Comparison of ENCODE assay signal across 14 cellular contexts in genomic region chr2:100423631-100424030, GRCh38. TPM values are rescaled to one million over a fixed set of nuclear protein-coding genes. Genes with fewer than 3 reads are reported as not detected.
A peak's percentile ranks its signal among the peaks of the same experiment; 100 is the strongest.
DNase-seq lines count a peak whose midpoint lies in the region; ATAC-seq and TF ChIP-seq lines count a peak whose summit lies in the region.
"Had no signal": no experiment of that assay in that cellular context is flagged by ENCODE, and none has a peak within 500 bp of the region (broad histone marks: within the 10 kb centered on the region; RNA-seq: fewer than 3 reads in every experiment).

No MANE protein-coding gene starts in this region.

- no peaks in the 10 kb centered on the region for H3K9me3 Mint-ChIP-seq in activated naive CD4-positive, alpha-beta T cell treated with anti-CD3 and anti-CD28 coated beads for 36 hours

- no peaks in the 10 kb centered on the region for H3K27me3 Mint-ChIP-seq in activated naive CD4-positive, alpha-beta T cell treated with anti-CD3 and anti-CD28 coated beads for 36 hours (ENCODE audit: low read depth)

- ATAC-seq in SK-N-SH treated with all-trans-retinoic acid at 6 μM for 48 hours, result peak; percentile 53
- no peak for ATAC-seq in HG03175 (IDR thresholded peaks at IDR 0.05; ENCODE audit: unreplicated experiment)
- ATAC-seq: A549, K562 had no signal

- no peaks in the 10 kb centered on the region for H3K36me3 Mint-ChIP-seq in activated naive CD4-positive, alpha-beta T cell treated with anti-CD3 and anti-CD28 coated beads for 36 hours (ENCODE audit: low read depth)
- H3K36me3 Mint-ChIP-seq: CD4-positive, CD25-positive, alpha-beta regulatory T cell had no signal

- H3K27ac Mint-ChIP-seq in activated naive CD4-positive, alpha-beta T cell treated with anti-CD3 and anti-CD28 coated beads for 36 hours, result no peak overlapping the region
- H3K27ac Mint-ChIP-seq: CD4-positive, CD25-positive, alpha-beta regulatory T cell; H9 had no signal

- H3K4me3 Mint-ChIP-seq in activated naive CD4-positive, alpha-beta T cell treated with anti-CD3 and anti-CD28 coated beads for 36 hours, result no peak overlapping the region
- H3K4me3 Mint-ChIP-seq: CD4-positive, CD25-positive, alpha-beta regulatory T cell had no signal

- intact Hi-C loops in activated naive CD4-positive, alpha-beta T cell treated with anti-CD3 and anti-CD28 coated beads for 36 hours (cut with micrococcal nuclease), result no loop called here

- peak; percentile 26 for DNase-seq in EL
- peak; percentile 3 for DNase-seq in fibroblast of gingiva (ENCODE audit: low read depth)
- no peak for DNase-seq in NCI-H1694 (lab: John Stamatoyannopoulos, UW)
- no peak for DNase-seq in activated naive CD4-positive, alpha-beta T cell treated with anti-CD3 and anti-CD28 coated beads for 36 hours
- no peak for DNase-seq in activated T-cell treated with anti-CD3 and anti-CD28 coated beads, Interleukin-2, amount 50 U/mL, for 1 hour
- DNase-seq: AML-193; CD4-positive, CD25-positive, alpha-beta regulatory T cell; GOT3; H9 had no signal

- CTCF ChIA-PET in activated naive CD4-positive, alpha-beta T cell treated with anti-CD3 and anti-CD28 coated beads for 36 hours (lab: Charles Lee), result interaction anchor here (0.6 kb wide), 1 partner anchor 1346 kb away, joined by 3 read pairs; no protein-coding TSS in a partner anchor

- peaks cover 5% of the 10 kb centered on the region for H3K4me1 Mint-ChIP-seq in activated naive CD4-positive, alpha-beta T cell treated with anti-CD3 and anti-CD28 coated beads for 36 hours (ENCODE audit: low read depth)

TF ChIP-seq in SK-N-SH treated with all-trans-retinoic acid at 6 μM for 48 hours, 23 proteins besides CTCF, POLR2A, EP300 and RAD21:
- TF ChIP-seq BACH2 (CRISPR knock-in tag; IDR thresholded peaks at IDR 0.05; ENCODE audit: borderline replicate concordance) (no peak), TCF4 (CRISPR knock-in tag; IDR thresholded peaks at IDR 0.05; ENCODE audit: borderline replicate concordance) (no peak), ZNF8 (CRISPR knock-in tag; IDR thresholded peaks at IDR 0.05) (no peak), RARB (CRISPR knock-in tag; IDR thresholded peaks at IDR 0.05) (no peak), ESRRG (CRISPR knock-in tag; IDR thresholded peaks at IDR 0.05) (no peak), TSHZ2 (CRISPR knock-in tag; IDR thresholded peaks at IDR 0.05) (no peak), ZNF565 (CRISPR knock-in tag; conservative IDR thresholded peaks at IDR 0.05; ENCODE audit: low read depth) (no peak), SNAI2 (CRISPR knock-in tag; IDR thresholded peaks at IDR 0.05) (no peak), ZNF70 (CRISPR knock-in tag; IDR thresholded peaks at IDR 0.05) (no peak), POU6F1 (CRISPR knock-in tag; IDR thresholded peaks at IDR 0.05; ENCODE audit: borderline replicate concordance, low read depth) (no peak), CSDC2 (CRISPR knock-in tag; IDR thresholded peaks at IDR 0.05) (no peak), ZC3H10 (CRISPR knock-in tag; IDR thresholded peaks at IDR 0.05) (no peak), ZFP3 (CRISPR knock-in tag; IDR thresholded peaks at IDR 0.05) (no peak), OSR1 (CRISPR knock-in tag; IDR thresholded peaks at IDR 0.05) (no peak), CSRNP3 (CRISPR knock-in tag; IDR thresholded peaks at IDR 0.05) (no peak), ARNTL (CRISPR knock-in tag; IDR thresholded peaks at IDR 0.05; ENCODE audit: borderline replicate concordance, low read depth) (no peak), ISL1 (CRISPR knock-in tag; IDR thresholded peaks at IDR 0.05) (no peak)
- TF ChIP-seq, protein P1, sequence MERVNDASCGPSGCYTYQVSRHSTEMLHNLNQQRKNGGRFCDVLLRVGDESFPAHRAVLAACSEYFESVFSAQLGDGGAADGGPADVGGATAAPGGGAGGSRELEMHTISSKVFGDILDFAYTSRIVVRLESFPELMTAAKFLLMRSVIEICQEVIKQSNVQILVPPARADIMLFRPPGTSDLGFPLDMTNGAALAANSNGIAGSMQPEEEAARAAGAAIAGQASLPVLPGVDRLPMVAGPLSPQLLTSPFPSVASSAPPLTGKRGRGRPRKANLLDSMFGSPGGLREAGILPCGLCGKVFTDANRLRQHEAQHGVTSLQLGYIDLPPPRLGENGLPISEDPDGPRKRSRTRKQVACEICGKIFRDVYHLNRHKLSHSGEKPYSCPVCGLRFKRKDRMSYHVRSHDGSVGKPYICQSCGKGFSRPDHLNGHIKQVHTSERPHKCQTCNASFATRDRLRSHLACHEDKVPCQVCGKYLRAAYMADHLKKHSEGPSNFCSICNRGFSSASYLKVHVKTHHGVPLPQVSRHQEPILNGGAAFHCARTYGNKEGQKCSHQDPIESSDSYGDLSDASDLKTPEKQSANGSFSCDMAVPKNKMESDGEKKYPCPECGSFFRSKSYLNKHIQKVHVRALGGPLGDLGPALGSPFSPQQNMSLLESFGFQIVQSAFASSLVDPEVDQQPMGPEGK (CRISPR knock-in tag; IDR thresholded peaks at IDR 0.05; ENCODE audit: borderline replicate concordance), result no peak

RNA-seq across cellular contexts. Expression of gene CHST10, which starts 6.2 kb away (rescaled TPM):
- 1 to 10 TPM; 3.3 to 4.5 TPM for total RNA-seq in activated naive CD4-positive, alpha-beta T cell treated with anti-CD3 and anti-CD28 coated beads for 36 hours

RNA-seq across cellular contexts. Expression of gene NMS, which starts 46.7 kb away (rescaled TPM):
- total RNA-seq in activated naive CD4-positive, alpha-beta T cell treated with anti-CD3 and anti-CD28 coated beads for 36 hours, result not detected
- total RNA-seq: CD4-positive, CD25-positive, alpha-beta regulatory T cell; Daoy; H9; K562 had no signal

Comparison
In these comparisons a context has a peak if more than half of its experiments do, and no peak if none do; other contexts are left out.
1. DNase-seq: peak in EL (single experiment) and fibroblast of gingiva (single experiment); none in NCI-H1694 (single experiment), activated naive CD4-positive, alpha-beta T cell treated with anti-CD3 and anti-CD28 coated beads for 36 hours (single experiment) and activated T-cell treated with anti-CD3 and anti-CD28 coated beads, Interleukin-2, amount 50 U/mL, for 1 hour (single experiment).